ENCODE assay signal across 1 cellular context in the genomic region with DNA sequence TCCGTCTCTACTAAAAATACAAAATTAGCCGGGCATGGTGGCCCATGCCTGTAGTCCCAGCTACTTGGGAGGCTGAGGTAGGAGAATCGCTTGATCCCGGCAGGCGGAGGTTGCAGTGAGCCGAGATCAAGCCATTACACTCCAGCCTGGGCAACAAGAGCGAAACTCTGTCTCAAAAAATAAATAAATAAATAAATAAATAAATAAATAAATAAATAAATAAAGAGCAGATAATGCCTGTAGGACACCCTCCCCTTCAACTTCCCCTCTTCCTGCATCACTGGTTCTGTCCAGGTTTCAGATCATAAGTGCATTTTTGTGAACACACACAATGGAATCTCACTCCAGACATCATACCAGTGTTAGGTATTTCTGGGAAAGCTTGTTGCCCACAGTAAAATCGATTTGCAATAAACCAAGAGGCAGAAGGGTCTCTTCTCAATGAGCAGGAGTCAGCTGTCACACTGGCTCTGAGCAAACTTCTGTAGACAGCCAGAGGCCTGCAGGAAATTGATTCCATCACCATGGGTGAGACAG.
TF ChIP-seq lines count a peak whose summit lies in the region.

No MANE protein-coding gene starts in this region.

TF ChIP-seq in HEK293, 187 proteins besides CTCF, POLR2A, EP300 and RAD21 (continued from another document):
- TF ChIP-seq, protein P1, sequence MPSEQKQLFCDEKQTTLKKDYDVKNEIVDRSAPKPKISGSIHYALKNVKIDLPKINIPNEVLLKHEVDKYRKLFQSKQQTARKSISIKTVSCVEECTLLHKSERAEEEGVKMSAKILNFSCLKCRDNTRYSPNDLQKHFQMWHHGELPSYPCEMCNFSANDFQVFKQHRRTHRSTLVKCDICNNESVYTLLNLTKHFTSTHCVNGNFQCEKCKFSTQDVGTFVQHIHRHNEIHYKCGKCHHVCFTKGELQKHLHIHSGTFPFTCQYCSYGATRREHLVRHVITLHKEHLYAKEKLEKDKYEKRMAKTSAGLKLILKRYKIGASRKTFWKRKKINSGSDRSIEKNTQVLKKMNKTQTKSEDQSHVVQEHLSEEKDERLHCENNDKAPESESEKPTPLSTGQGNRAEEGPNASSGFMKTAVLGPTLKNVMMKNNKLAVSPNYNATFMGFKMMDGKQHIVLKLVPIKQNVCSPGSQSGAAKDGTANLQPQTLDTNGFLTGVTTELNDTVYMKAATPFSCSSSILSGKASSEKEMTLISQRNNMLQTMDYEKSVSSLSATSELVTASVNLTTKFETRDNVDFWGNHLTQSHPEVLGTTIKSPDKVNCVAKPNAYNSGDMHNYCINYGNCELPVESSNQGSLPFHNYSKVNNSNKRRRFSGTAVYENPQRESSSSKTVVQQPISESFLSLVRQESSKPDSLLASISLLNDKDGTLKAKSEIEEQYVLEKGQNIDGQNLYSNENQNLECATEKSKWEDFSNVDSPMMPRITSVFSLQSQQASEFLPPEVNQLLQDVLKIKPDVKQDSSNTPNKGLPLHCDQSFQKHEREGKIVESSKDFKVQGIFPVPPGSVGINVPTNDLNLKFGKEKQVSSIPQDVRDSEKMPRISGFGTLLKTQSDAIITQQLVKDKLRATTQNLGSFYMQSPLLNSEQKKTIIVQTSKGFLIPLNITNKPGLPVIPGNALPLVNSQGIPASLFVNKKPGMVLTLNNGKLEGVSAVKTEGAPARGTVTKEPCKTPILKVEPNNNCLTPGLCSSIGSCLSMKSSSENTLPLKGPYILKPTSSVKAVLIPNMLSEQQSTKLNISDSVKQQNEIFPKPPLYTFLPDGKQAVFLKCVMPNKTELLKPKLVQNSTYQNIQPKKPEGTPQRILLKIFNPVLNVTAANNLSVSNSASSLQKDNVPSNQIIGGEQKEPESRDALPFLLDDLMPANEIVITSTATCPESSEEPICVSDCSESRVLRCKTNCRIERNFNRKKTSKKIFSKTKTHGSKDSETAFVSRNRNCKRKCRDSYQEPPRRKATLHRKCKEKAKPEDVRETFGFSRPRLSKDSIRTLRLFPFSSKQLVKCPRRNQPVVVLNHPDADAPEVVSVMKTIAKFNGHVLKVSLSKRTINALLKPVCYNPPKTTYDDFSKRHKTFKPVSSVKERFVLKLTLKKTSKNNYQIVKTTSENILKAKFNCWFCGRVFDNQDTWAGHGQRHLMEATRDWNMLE (tag by site-specific recombination; conservative IDR thresholded peaks at IDR 0.05; ENCODE audit: low read depth) = peak; percentile 90
- TF ChIP-seq ZNF202 (tag by site-specific recombination; IDR thresholded peaks at IDR 0.05; ENCODE audit: borderline replicate concordance) = peak; percentile 76; the same call in 1 of the 2 replicates
- peak; percentile 40; the same call in 1 of the 2 replicates for TF ChIP-seq ZNF558 (tag by site-specific recombination; IDR thresholded peaks at IDR 0.05)
- TF ChIP-seq RBAK (tag by site-specific recombination; IDR thresholded peaks at IDR 0.05) = 0 out of 2 replicates have a peak, but pooled peaks have one; percentile 40
- TF ChIP-seq ZNF555 (tag by site-specific recombination; conservative IDR thresholded peaks at IDR 0.05) = peak; percentile 69
- peak; percentile 65 for TF ChIP-seq ZBTB11 (tag by site-specific recombination; conservative IDR thresholded peaks at IDR 0.05; ENCODE audit: low read depth)
- peak; percentile 74 for TF ChIP-seq ZNF223 (tag by site-specific recombination; IDR thresholded peaks at IDR 0.05)
- peak; percentile 43; the same call in 1 of the 2 replicates for TF ChIP-seq ZBTB21 (tag by site-specific recombination; IDR thresholded peaks at IDR 0.05)
- TF ChIP-seq ZNF791 (tag by site-specific recombination; IDR thresholded peaks at IDR 0.05) = 0 out of 2 replicates have a peak, but pooled peaks have one; percentile 16
- TF ChIP-seq ZNF433 (tag by site-specific recombination; IDR thresholded peaks at IDR 0.05; ENCODE audit: low read depth) = peak; percentile 56; the same call in 1 of the 2 replicates
- peak; percentile 58; the same call in 1 of the 2 replicates for TF ChIP-seq ZNF664 (tag by site-specific recombination; IDR thresholded peaks at IDR 0.05)
- 0 out of 2 replicates have a peak, but pooled peaks have one; percentile 29 for TF ChIP-seq ZNF19 (tag by site-specific recombination; IDR thresholded peaks at IDR 0.05; ENCODE audit: low read depth)
- peak; percentile 69; the same call in 1 of the 2 replicates for TF ChIP-seq ZNF140 (tag by site-specific recombination; IDR thresholded peaks at IDR 0.05)
